21 cellular contexts compared by ENCODE assay signal in genomic region chr13:72567566-72567965, GRCh38.
"Had no signal": no experiment of that assay in that cellular context is flagged by ENCODE, and none has a peak within 500 bp of the region (broad histone marks: within the 10 kb centered on the region; RNA-seq: fewer than 3 reads in every experiment).

No MANE protein-coding gene starts in this region.

- H3K36me3 ChIP-seq: adrenal gland, left lung, prostate gland, right atrium auricular region, thyroid gland had no signal

- H3K27ac ChIP-seq: adrenal gland, left lung, prostate gland, right atrium auricular region, thyroid gland had no signal

- H3K27me3 ChIP-seq: adrenal gland, left lung, right atrium auricular region, thyroid gland had no signal

- H3K27ac Mint-ChIP-seq: activated naive CD4-positive, alpha-beta T cell treated with anti-CD3 and anti-CD28 coated beads, Interleukin-2, amount 50 U/mL, for 24 hours; activated T-cell treated with anti-CD3 and anti-CD28 coated beads, Interleukin-2, amount 50 U/mL, for 72 hours; dendritic cell treated with granulocyte-macrophage colony-stimulating factor and Interleukin-4, amounts not matched to agents 40 ng/mL and 50 ng/mL, for 4 days had no signal

- H3K36me3 Mint-ChIP-seq: activated naive CD4-positive, alpha-beta T cell treated with anti-CD3 and anti-CD28 coated beads, Interleukin-2, amount 50 U/mL, for 24 hours had no signal

- H3K4me1 ChIP-seq: left lung, prostate gland, right atrium auricular region, thyroid gland had no signal

- ATAC-seq: activated CD4-positive, CD25-positive, alpha-beta regulatory T cell treated with anti-CD3 and anti-CD28 coated beads, Interleukin-2, amount 50 U/mL, for 24 hours; activated T-cell treated with anti-CD3 and anti-CD28 coated beads, Interleukin-2, amount 50 U/mL, for 72 hours; left lung had no signal

- H3K4me3 Mint-ChIP-seq: activated naive CD4-positive, alpha-beta T cell treated with anti-CD3 and anti-CD28 coated beads, Interleukin-2, amount 50 U/mL, for 24 hours; activated T-cell treated with anti-CD3 and anti-CD28 coated beads, Interleukin-2, amount 50 U/mL, for 72 hours; dendritic cell treated with granulocyte-macrophage colony-stimulating factor and Interleukin-4, amounts not matched to agents 40 ng/mL and 50 ng/mL, for 4 days; neural crest cell had no signal

- H3K27me3 Mint-ChIP-seq: dendritic cell treated with granulocyte-macrophage colony-stimulating factor and Interleukin-4, amounts not matched to agents 40 ng/mL and 50 ng/mL, for 4 days had no signal

- H3K9me3 Mint-ChIP-seq: activated naive CD4-positive, alpha-beta T cell treated with anti-CD3 and anti-CD28 coated beads, Interleukin-2, amount 50 U/mL, for 24 hours; activated T-cell treated with anti-CD3 and anti-CD28 coated beads, Interleukin-2, amount 50 U/mL, for 72 hours; dendritic cell treated with granulocyte-macrophage colony-stimulating factor and Interleukin-4, amounts not matched to agents 40 ng/mL and 50 ng/mL, for 4 days; neural crest cell had no signal

- H3K9me3 ChIP-seq: left lung, prostate gland, right atrium auricular region, thyroid gland had no signal

- H3K4me3 ChIP-seq: adrenal gland, left lung, prostate gland, right atrium auricular region, thyroid gland had no signal

- H3K4me1 Mint-ChIP-seq: activated naive CD4-positive, alpha-beta T cell treated with anti-CD3 and anti-CD28 coated beads, Interleukin-2, amount 50 U/mL, for 24 hours had no signal

- DNase-seq: activated CD4-positive, alpha-beta T cell treated with anti-CD3 and anti-CD28 coated beads, Interleukin-2, amount 50 U/mL, for 1 hour; activated effector memory CD4-positive, alpha-beta T cell treated with anti-CD3 and anti-CD28 coated beads, Interleukin-2, amount 50 U/mL, for 16 hours; activated T-cell treated with anti-CD3 and anti-CD28 coated beads, Interleukin-2, amount 50 U/mL, for 72 hours; adrenal gland; cerebellar nuclear complex; effector CD8-positive, alpha-beta T cell; foreskin fibroblast; glutamatergic neuron; hippocampal formation; left lung; mammary epithelial cell; stimulated activated CD4-positive, alpha-beta T cell treated with anti-CD3 and anti-CD28 coated beads, Interleukin-2, amount 100 ng/mL, for 24 hours; stimulated activated naive CD4-positive, alpha-beta T cell treated with Interleukin-2 at 50 U/mL for 16 hours; T1000; thyroid gland had no signal
